ENCODE assay signal across 10 cellular contexts in genomic region chr13:33353210-33353609, GRCh38.
DNase-seq lines count a peak whose midpoint lies in the region; ATAC-seq and TF ChIP-seq lines count a peak whose summit lies in the region.
"Had no signal": no experiment of that assay in that cellular context is flagged by ENCODE, and none has a peak within 500 bp of the region (broad histone marks: within the 10 kb centered on the region; RNA-seq: fewer than 3 reads in every experiment).

No MANE protein-coding gene starts in this region.

- 24% methylated on average over 4 of the region's 4 CpGs for WGBS in right cardiac atrium

- no peaks in the 10 kb centered on the region for H3K9me3 Mint-ChIP-seq in stimulated activated naive CD8-positive, alpha-beta T cell treated with anti-CD3 and anti-CD28 coated beads, Interleukin-15, Interleukin-2, amounts not matched to agents 100 ng/mL and 50 ng/mL, for 24 hours
- no peaks in the 10 kb centered on the region for H3K9me3 Mint-ChIP-seq in activated naive CD8-positive, alpha-beta T cell treated with anti-CD3 and anti-CD28 coated beads, Interleukin-2, amount 50 U/mL, for 24 hours

- peaks cover 21% of the 10 kb centered on the region for H3K4me1 ChIP-seq in right cardiac atrium (ENCODE audit: control insufficient read depth, insufficient read depth, low read length)

- no peak for TF ChIP-seq CTCF in NB4 (IDR thresholded peaks at IDR 0.05; ENCODE audit: low read depth, low read length)

- H3K27ac Mint-ChIP-seq in stimulated activated naive CD8-positive, alpha-beta T cell treated with anti-CD3 and anti-CD28 coated beads, Interleukin-15, Interleukin-2, amounts not matched to agents 100 ng/mL and 50 ng/mL, for 24 hours, result peak overlapping the region; percentile 26
- no peak overlapping the region for H3K27ac Mint-ChIP-seq in activated naive CD8-positive, alpha-beta T cell treated with anti-CD3 and anti-CD28 coated beads, Interleukin-2, amount 50 U/mL, for 24 hours

- H3K27ac ChIP-seq in right cardiac atrium (ENCODE audit: low read length), result peak overlapping the region; percentile 12
- H3K27ac ChIP-seq: A549 had no signal

- no peak overlapping the region for H3K4me3 Mint-ChIP-seq in stimulated activated naive CD8-positive, alpha-beta T cell treated with anti-CD3 and anti-CD28 coated beads, Interleukin-15, Interleukin-2, amounts not matched to agents 100 ng/mL and 50 ng/mL, for 24 hours
- no peak overlapping the region for H3K4me3 Mint-ChIP-seq in activated naive CD8-positive, alpha-beta T cell treated with anti-CD3 and anti-CD28 coated beads, Interleukin-2, amount 50 U/mL, for 24 hours

- H3K9me3 ChIP-seq in right cardiac atrium (ENCODE audit: control insufficient read depth, low read length), result no peaks in the 10 kb centered on the region
- H3K9me3 ChIP-seq: A549 had no signal

- TF ChIP-seq POLR2A in NB4 (IDR thresholded peaks at IDR 0.05; ENCODE audit: extremely low read depth, insufficient read length), result no peak

- ATAC-seq in stimulated activated naive CD8-positive, alpha-beta T cell treated with anti-CD3 and anti-CD28 coated beads, Interleukin-15, Interleukin-2, amounts not matched to agents 100 U/mL and 50 U/mL, for 24 hours, result no peak
- ATAC-seq in right cardiac atrium, result peak; percentile 37 to 51
- no peak for ATAC-seq in SK-N-SH treated with all-trans-retinoic acid at 6 μM for 48 hours
- no peak for ATAC-seq in activated naive CD8-positive, alpha-beta T cell treated with anti-CD3 and anti-CD28 coated beads, Interleukin-2, amount 50 U/mL, for 24 hours
- ATAC-seq: A549 had no signal

- peaks cover 11% of the 10 kb centered on the region for H3K4me1 Mint-ChIP-seq in stimulated activated naive CD8-positive, alpha-beta T cell treated with anti-CD3 and anti-CD28 coated beads, Interleukin-15, Interleukin-2, amounts not matched to agents 100 ng/mL and 50 ng/mL, for 24 hours (ENCODE audit: low read depth)
- peaks cover 12% of the 10 kb centered on the region for H3K4me1 Mint-ChIP-seq in activated naive CD8-positive, alpha-beta T cell treated with anti-CD3 and anti-CD28 coated beads, Interleukin-2, amount 50 U/mL, for 24 hours

- H3K27me3 Mint-ChIP-seq in stimulated activated naive CD8-positive, alpha-beta T cell treated with anti-CD3 and anti-CD28 coated beads, Interleukin-15, Interleukin-2, amounts not matched to agents 100 ng/mL and 50 ng/mL, for 24 hours, result peaks cover 68% of the 10 kb centered on the region
- peaks cover 54% of the 10 kb centered on the region for H3K27me3 Mint-ChIP-seq in activated naive CD8-positive, alpha-beta T cell treated with anti-CD3 and anti-CD28 coated beads, Interleukin-2, amount 50 U/mL, for 24 hours

- H3K27me3 ChIP-seq in right cardiac atrium (ENCODE audit: control insufficient read depth, insufficient read depth), result no peaks in the 10 kb centered on the region

- H3K4me3 ChIP-seq in NB4 (ENCODE audit: low read depth, low read length), result no peak overlapping the region
- H3K4me3 ChIP-seq in right cardiac atrium (ENCODE audit: low read length), result no peak overlapping the region
- H3K4me3 ChIP-seq: A549 had no signal

- no peaks in the 10 kb centered on the region for H3K36me3 Mint-ChIP-seq in stimulated activated naive CD8-positive, alpha-beta T cell treated with anti-CD3 and anti-CD28 coated beads, Interleukin-15, Interleukin-2, amounts not matched to agents 100 ng/mL and 50 ng/mL, for 24 hours (ENCODE audit: low read depth)
- H3K36me3 Mint-ChIP-seq in activated naive CD8-positive, alpha-beta T cell treated with anti-CD3 and anti-CD28 coated beads, Interleukin-2, amount 50 U/mL, for 24 hours (ENCODE audit: low read depth), result no peaks in the 10 kb centered on the region

- intact Hi-C loops in right cardiac atrium (cut with DNase I), result no loop called here

- no peak for DNase-seq in stimulated activated naive CD8-positive, alpha-beta T cell treated with anti-CD3 and anti-CD28 coated beads, Interleukin-15, Interleukin-2, amounts not matched to agents 100 U/mL and 50 U/mL, for 24 hours
- DNase-seq in NB4 (ENCODE audit: low read depth) (peak; percentile 81), right cardiac atrium (peak; percentile 39 to 71 (median 58)), activated T-cell treated with anti-CD3 and anti-CD28 coated beads for 4 hours (no peak), COR-L47 (lab: John Stamatoyannopoulos, UW) (no peak)
- DNase-seq in activated naive CD8-positive, alpha-beta T cell treated with anti-CD3 and anti-CD28 coated beads, Interleukin-2, amount 50 U/mL, for 24 hours, result no peak
- DNase-seq: stimulated activated CD4-positive, alpha-beta T cell treated with anti-CD3 and anti-CD28 coated beads, Interleukin-12 subunit alpha, Interleukin-12 subunit beta, amount 100 ng/mL, for 4 hours had no signal

TF ChIP-seq in SK-N-SH treated with all-trans-retinoic acid at 6 μM for 48 hours, 23 proteins besides CTCF, POLR2A, EP300 and RAD21:
- TF ChIP-seq PATZ1 (CRISPR knock-in tag; IDR thresholded peaks at IDR 0.05; ENCODE audit: borderline replicate concordance), result no peak
- no peak for TF ChIP-seq TOX (CRISPR knock-in tag; IDR thresholded peaks at IDR 0.05; ENCODE audit: borderline replicate concordance)
- TF ChIP-seq CREB5 (CRISPR knock-in tag; IDR thresholded peaks at IDR 0.05; ENCODE audit: low read depth), result no peak
- no peak for TF ChIP-seq ZNF70 (CRISPR knock-in tag; IDR thresholded peaks at IDR 0.05)
- TF ChIP-seq CSRNP3 (CRISPR knock-in tag; IDR thresholded peaks at IDR 0.05), result no peak
- TF ChIP-seq ESRRG (CRISPR knock-in tag; IDR thresholded peaks at IDR 0.05), result no peak
- no peak for TF ChIP-seq POU6F1 (CRISPR knock-in tag; IDR thresholded peaks at IDR 0.05; ENCODE audit: borderline replicate concordance, low read depth)
- no peak for TF ChIP-seq ZNF565 (CRISPR knock-in tag; conservative IDR thresholded peaks at IDR 0.05; ENCODE audit: low read depth)
- no peak for TF ChIP-seq CSDC2 (CRISPR knock-in tag; IDR thresholded peaks at IDR 0.05)
- TF ChIP-seq ZFP3 (CRISPR knock-in tag; IDR thresholded peaks at IDR 0.05), result no peak
- TF ChIP-seq ZC3H10 (CRISPR knock-in tag; IDR thresholded peaks at IDR 0.05), result no peak
- TF ChIP-seq OSR1 (CRISPR knock-in tag; IDR thresholded peaks at IDR 0.05), result no peak
- no peak for TF ChIP-seq BACH2 (CRISPR knock-in tag; IDR thresholded peaks at IDR 0.05; ENCODE audit: borderline replicate concordance)
TF ChIP-seq in SK-N-SH treated with all-trans-retinoic acid at 6 μM for 48 hours: peak in this region for 0.

Comparison
In these comparisons a context has a peak if more than half of its experiments do, and no peak if none do; other contexts are left out.
1. ATAC-seq: peak in right cardiac atrium (2 of 2); none in stimulated activated naive CD8-positive, alpha-beta T cell treated with anti-CD3 and anti-CD28 coated beads, Interleukin-15, Interleukin-2, amounts not matched to agents 100 U/mL and 50 U/mL, for 24 hours (single experiment), SK-N-SH treated with all-trans-retinoic acid at 6 μM for 48 hours (single experiment) and activated naive CD8-positive, alpha-beta T cell treated with anti-CD3 and anti-CD28 coated beads, Interleukin-2, amount 50 U/mL, for 24 hours (single experiment).
2. DNase-seq: peak in NB4 (single experiment) and right cardiac atrium (3 of 3); none in stimulated activated naive CD8-positive, alpha-beta T cell treated with anti-CD3 and anti-CD28 coated beads, Interleukin-15, Interleukin-2, amounts not matched to agents 100 U/mL and 50 U/mL, for 24 hours (single experiment), activated T-cell treated with anti-CD3 and anti-CD28 coated beads for 4 hours (single experiment), COR-L47 (single experiment) and activated naive CD8-positive, alpha-beta T cell treated with anti-CD3 and anti-CD28 coated beads, Interleukin-2, amount 50 U/mL, for 24 hours (single experiment).